ENCODE assay signal across 22 cellular contexts in genomic region chr16:17747357-17747756, GRCh38.
DNase-seq lines count a peak whose midpoint lies in the region; ATAC-seq, FAIRE-seq and TF ChIP-seq lines count a peak whose summit lies in the region.
"Had no signal": no experiment of that assay in that cellular context is flagged by ENCODE, and none has a peak within 500 bp of the region (broad histone marks: within the 10 kb centered on the region; RNA-seq: fewer than 3 reads in every experiment).

No MANE protein-coding gene starts in this region.

- peaks cover 5% of the 10 kb centered on the region; the same call in 2 of the 3 replicates for H3K9me3 Mint-ChIP-seq in GM23338
- H3K9me3 Mint-ChIP-seq in glutamatergic neuron (ENCODE audit: unreplicated experiment) = peaks cover 6% of the 10 kb centered on the region
- H3K9me3 Mint-ChIP-seq in activated naive CD8-positive, alpha-beta T cell treated with anti-CD3 and anti-CD28 coated beads for 36 hours = peaks cover 4% of the 10 kb centered on the region
- H3K9me3 Mint-ChIP-seq: HFFc6 had no signal

- TF ChIP-seq RAD21 in K562 (CRISPR knock-in tag; conservative IDR thresholded peaks at IDR 0.05 in 1 of 2, IDR thresholded peaks at IDR 0.05 in 1 of 2) = no peak

- H3K4me1 ChIP-seq in GM23338 (ENCODE audit: insufficient read depth) (peaks cover 34% of the 10 kb centered on the region), HUES48 (ENCODE audit: control insufficient read depth, insufficient read depth, low read length) (peaks cover 31% of the 10 kb centered on the region), K562 (replicated peaks in 1 of 2; ENCODE audit: control insufficient read depth in 2 of 2, insufficient read depth in 2 of 2, low read length in 2 of 2) (no peaks in the 10 kb centered on the region)

- peaks cover 15% of the 10 kb centered on the region for H3K27me3 Mint-ChIP-seq in GM23338 (ENCODE audit: insufficient read depth, low read depth, poor library complexity)
- peaks cover 2% of the 10 kb centered on the region for H3K27me3 Mint-ChIP-seq in glutamatergic neuron (ENCODE audit: unreplicated experiment)
- peaks cover 3% of the 10 kb centered on the region for H3K27me3 Mint-ChIP-seq in activated naive CD8-positive, alpha-beta T cell treated with anti-CD3 and anti-CD28 coated beads for 36 hours

- H3F3A ChIP-seq in GM23338 (replicated peaks; ENCODE audit: low read depth) = peaks cover 5% of the 10 kb centered on the region; the same call in 1 of the 2 replicates

- TF ChIP-seq CTCF in GM23338 (conservative IDR thresholded peaks at IDR 0.05; ENCODE audit: low read depth in 2 of 2) (no peak), K562 (IDR thresholded peaks at IDR 0.05 in 2 of 3, conservative IDR thresholded peaks at IDR 0.05 in 1 of 3; ENCODE audit: insufficient read depth in 2 of 3, low read depth in 1 of 3, low read length in 3 of 3) (no peak), glutamatergic neuron (IDR thresholded peaks at IDR 0.05; ENCODE audit: partially characterized antibody, unreplicated experiment) (no peak)

- H3K4me3 ChIP-seq in GM23338 = no peak overlapping the region
- no peak overlapping the region for H3K4me3 ChIP-seq in HUES48 (ENCODE audit: low read depth, low read length)
- H3K4me3 ChIP-seq in K562 = no peak overlapping the region
- H3K4me3 ChIP-seq: BLaER1 had no signal

- H3K27ac ChIP-seq in GM23338 (ENCODE audit: low read depth) = peak overlapping the region; percentile 61; the same call in 1 of the 2 replicates
- peak overlapping the region; percentile 81 for H3K27ac ChIP-seq in HUES48 (ENCODE audit: low read depth, low read length)
- no peak overlapping the region for H3K27ac ChIP-seq in K562 (ENCODE audit: extremely low read depth, low read depth, low read length)
- H3K27ac ChIP-seq: BLaER1 had no signal

- H4K20me1 ChIP-seq in GM23338 (replicated peaks; ENCODE audit: insufficient read depth) (no peaks in the 10 kb centered on the region), K562 (replicated peaks; ENCODE audit: control insufficient read depth, insufficient read depth, low read length) (no peaks in the 10 kb centered on the region)
- H4K20me1 ChIP-seq: BLaER1 had no signal

- FAIRE-seq in K562 (lab: Jason Lieb, UNC) = no peak
- FAIRE-seq: GM12892 had no signal

- H3K36me3 Mint-ChIP-seq in GM23338 (ENCODE audit: low read depth) (no peaks in the 10 kb centered on the region), glutamatergic neuron (ENCODE audit: unreplicated experiment) (peaks cover 4% of the 10 kb centered on the region)
- H3K36me3 Mint-ChIP-seq in activated naive CD8-positive, alpha-beta T cell treated with anti-CD3 and anti-CD28 coated beads for 36 hours = no peaks in the 10 kb centered on the region
- H3K36me3 Mint-ChIP-seq: CD14-positive monocyte; CD4-positive, alpha-beta memory T cell had no signal

- H3K27me3 ChIP-seq in GM23338 (ENCODE audit: insufficient read depth) (no peaks in the 10 kb centered on the region), HUES48 (ENCODE audit: control insufficient read depth, insufficient read depth, low read length) (no peaks in the 10 kb centered on the region), K562 (ENCODE audit: control insufficient read depth in 2 of 2, insufficient read depth in 2 of 2, low read length in 2 of 2) (peaks cover 0 to 31% of the 10 kb centered on the region in 2 experiments; a peak in 2 of 5 replicates)
- H3K27me3 ChIP-seq: BLaER1 had no signal

- H3K4me2 ChIP-seq in GM23338 (peak overlapping the region; percentile 39), K562 (ENCODE audit: insufficient read depth, low read length) (no peak overlapping the region)
- H3K4me2 ChIP-seq: BLaER1 had no signal

- BruUV-seq in K562 (replicated peaks; lab: Mats Ljungman, UMichigan) = no TSS peak

- CTCF ChIA-PET in K562 (lab: Yijun Ruan, JAX; ENCODE audit: low intra/inter-chr PET ratio) = no interaction called here

- H3K27ac Mint-ChIP-seq in GM23338 (peak overlapping the region; percentile 63; the same call in 1 of the 2 replicates), glutamatergic neuron (ENCODE audit: unreplicated experiment) (peak overlapping the region; percentile 29)
- H3K27ac Mint-ChIP-seq in activated naive CD8-positive, alpha-beta T cell treated with anti-CD3 and anti-CD28 coated beads for 36 hours = no peak overlapping the region
- H3K27ac Mint-ChIP-seq: CD14-positive monocyte; CD4-positive, alpha-beta memory T cell; HFFc6 had no signal

- no peaks in the 10 kb centered on the region for H3K9me2 ChIP-seq in GM23338 (ENCODE audit: insufficient read depth)

- no peaks in the 10 kb centered on the region; the same call in 1 of the 2 replicates for H3K9me3 ChIP-seq in HUES48 (ENCODE audit: control insufficient read depth, insufficient read depth, low read length)
- no peaks in the 10 kb centered on the region for H3K9me3 ChIP-seq in K562 (replicated peaks; ENCODE audit: control insufficient read depth, insufficient read depth, low read depth, low read length)
- H3K9me3 ChIP-seq: BLaER1 had no signal

- TF ChIP-seq EP300 in K562 (IDR thresholded peaks at IDR 0.05; ENCODE audit: low read length) = no peak

- H3K4me1 Mint-ChIP-seq in GM23338 = peaks cover 41% of the 10 kb centered on the region
- H3K4me1 Mint-ChIP-seq in glutamatergic neuron (ENCODE audit: low read depth, unreplicated experiment) = peaks cover 3% of the 10 kb centered on the region
- no peaks in the 10 kb centered on the region for H3K4me1 Mint-ChIP-seq in activated naive CD8-positive, alpha-beta T cell treated with anti-CD3 and anti-CD28 coated beads for 36 hours
- H3K4me1 Mint-ChIP-seq: CD14-positive monocyte; CD4-positive, alpha-beta memory T cell had no signal

- in situ Hi-C loops in K562 (cut with MboI) = no loop called here

- POLR2A ChIA-PET in K562 (lab: Yijun Ruan, JAX) = no interaction called here

- DNase-seq in GM23338 (ENCODE audit: low spot score) (no peak), K562 (ENCODE audit: extremely low read depth in 1 of 4, low spot score in 3 of 4) (no peak), glutamatergic neuron (no peak), NCI-H2107 treated with DMSO at 0.1 percent for 48 hours (lab: John Stamatoyannopoulos, UW; ENCODE audit: unreplicated experiment) (no peak), H4 (ENCODE audit: low spot score) (no peak)
- DNase-seq in activated naive CD8-positive, alpha-beta T cell treated with anti-CD3 and anti-CD28 coated beads for 36 hours = no peak
- DNase-seq: 8988T; CD4-positive, alpha-beta memory T cell; DMS153; DMS79; GDM1; GOT3; HCEC 1CT; HFFc6; IMR-90; Karpas-422; KBM-7 had no signal

- TF ChIP-seq POLR2A in K562 (conservative IDR thresholded peaks at IDR 0.05) = no peak

- no peak for ATAC-seq in GM23338
- no peak for ATAC-seq in K562
- no peak for ATAC-seq in HG02763 (IDR thresholded peaks at IDR 0.05; ENCODE audit: unreplicated experiment)

- no peaks in the 10 kb centered on the region for H3K9me1 ChIP-seq in K562 (ENCODE audit: control insufficient read depth, insufficient read depth, low read length)

- H3K36me3 ChIP-seq in GM23338 (ENCODE audit: insufficient read depth) (no peaks in the 10 kb centered on the region), HUES48 (ENCODE audit: control insufficient read depth, insufficient read depth, low read length) (no peaks in the 10 kb centered on the region), K562 (ENCODE audit: control insufficient read depth, insufficient read depth, low read length) (no peaks in the 10 kb centered on the region)
- H3K36me3 ChIP-seq: BLaER1 had no signal

- intact Hi-C loops in K562 (cut with micrococcal nuclease) = no loop called here

- H2AFZ ChIP-seq in GM23338 (no peak overlapping the region), K562 (ENCODE audit: low read depth, low read length) (no peak overlapping the region)

- H3K79me2 ChIP-seq in GM23338 (replicated peaks; ENCODE audit: insufficient read depth) (no peaks in the 10 kb centered on the region), K562 (ENCODE audit: control insufficient read depth, insufficient read depth, low read length) (no peaks in the 10 kb centered on the region)

- WGBS in K562 (ENCODE audit: insufficient coverage, low coverage, missing lambda C conversion rate) = 5% methylated on average over 1 of the region's 3 CpGs

- H3K4me3 Mint-ChIP-seq in GM23338 = no peak overlapping the region
- no peak overlapping the region for H3K4me3 Mint-ChIP-seq in glutamatergic neuron (ENCODE audit: unreplicated experiment)
- no peak overlapping the region for H3K4me3 Mint-ChIP-seq in activated naive CD8-positive, alpha-beta T cell treated with anti-CD3 and anti-CD28 coated beads for 36 hours
- H3K4me3 Mint-ChIP-seq: CD14-positive monocyte; CD4-positive, alpha-beta memory T cell; HFFc6 had no signal

- H3K9ac ChIP-seq in HUES48 (ENCODE audit: low read depth, low read length) (no peak overlapping the region), K562 (ENCODE audit: insufficient read depth in 1 of 2, low read depth in 2 of 2, low read length in 2 of 2) (no peak overlapping the region)
- H3K9ac ChIP-seq: BLaER1 had no signal

TF ChIP-seq in GM23338, 12 proteins besides CTCF, POLR2A, EP300 and RAD21 (continues in another document):
- TF ChIP-seq, protein P1, sequence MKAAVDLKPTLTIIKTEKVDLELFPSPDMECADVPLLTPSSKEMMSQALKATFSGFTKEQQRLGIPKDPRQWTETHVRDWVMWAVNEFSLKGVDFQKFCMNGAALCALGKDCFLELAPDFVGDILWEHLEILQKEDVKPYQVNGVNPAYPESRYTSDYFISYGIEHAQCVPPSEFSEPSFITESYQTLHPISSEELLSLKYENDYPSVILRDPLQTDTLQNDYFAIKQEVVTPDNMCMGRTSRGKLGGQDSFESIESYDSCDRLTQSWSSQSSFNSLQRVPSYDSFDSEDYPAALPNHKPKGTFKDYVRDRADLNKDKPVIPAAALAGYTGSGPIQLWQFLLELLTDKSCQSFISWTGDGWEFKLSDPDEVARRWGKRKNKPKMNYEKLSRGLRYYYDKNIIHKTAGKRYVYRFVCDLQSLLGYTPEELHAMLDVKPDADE (IDR thresholded peaks at IDR 0.05) = no peak
- TF ChIP-seq ZNF331 (CRISPR knock-in tag; IDR thresholded peaks at IDR 0.05; ENCODE audit: low read depth) = no peak

TF ChIP-seq in K562, 482 proteins besides CTCF, POLR2A, EP300 and RAD21:
- TF ChIP-seq ZNF512 (tag; IDR thresholded peaks at IDR 0.05) (peak; percentile 26; the same call in 1 of the 2 replicates), ZNF717 (CRISPR knock-in tag; IDR thresholded peaks at IDR 0.05) (no peak)
